Comparison of ENCODE assay signal across 1 cellular context in the genomic region with DNA sequence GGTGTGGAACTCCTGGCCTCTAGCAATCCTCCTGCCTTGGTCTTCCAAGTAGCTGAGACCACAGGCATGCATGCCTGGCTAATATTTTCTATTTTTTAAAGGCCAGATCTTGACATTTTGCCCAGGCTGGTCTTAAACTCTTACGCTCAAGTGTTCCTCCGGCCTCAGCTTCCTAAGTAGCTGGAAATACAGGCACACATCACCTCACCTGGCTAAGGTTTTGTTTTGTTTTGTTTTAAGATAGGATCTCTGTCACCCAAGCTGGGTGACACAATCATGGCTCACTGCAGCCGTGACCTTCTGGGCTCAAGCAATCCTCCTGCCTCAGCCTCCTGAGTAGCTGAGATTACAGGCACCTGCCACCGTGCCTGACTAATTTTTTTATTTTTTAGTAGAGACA.
TF ChIP-seq lines count a peak whose summit lies in the region.

No MANE protein-coding gene starts in this region.

TF ChIP-seq in IMR-90, 13 proteins besides CTCF, POLR2A, EP300 and RAD21:
- TF ChIP-seq MAZ (IDR thresholded peaks at IDR 0.05; ENCODE audit: borderline replicate concordance, low read depth, low read length) = no peak
- TF ChIP-seq BHLHE40 (IDR thresholded peaks at IDR 0.05; ENCODE audit: low read depth, low read length) = no peak
- no peak for TF ChIP-seq RFX5 (IDR thresholded peaks at IDR 0.05; ENCODE audit: low read depth, low read length)
- TF ChIP-seq MXI1 (IDR thresholded peaks at IDR 0.05; ENCODE audit: borderline replicate concordance, low read depth, low read length) = no peak
- no peak for TF ChIP-seq SMC3 (IDR thresholded peaks at IDR 0.05; ENCODE audit: low read depth, low read length)
- TF ChIP-seq FOS (IDR thresholded peaks at IDR 0.05; ENCODE audit: low read depth, low read length) = no peak
- TF ChIP-seq, protein P1, sequence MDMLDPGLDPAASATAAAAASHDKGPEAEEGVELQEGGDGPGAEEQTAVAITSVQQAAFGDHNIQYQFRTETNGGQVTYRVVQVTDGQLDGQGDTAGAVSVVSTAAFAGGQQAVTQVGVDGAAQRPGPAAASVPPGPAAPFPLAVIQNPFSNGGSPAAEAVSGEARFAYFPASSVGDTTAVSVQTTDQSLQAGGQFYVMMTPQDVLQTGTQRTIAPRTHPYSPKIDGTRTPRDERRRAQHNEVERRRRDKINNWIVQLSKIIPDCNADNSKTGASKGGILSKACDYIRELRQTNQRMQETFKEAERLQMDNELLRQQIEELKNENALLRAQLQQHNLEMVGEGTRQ (IDR thresholded peaks at IDR 0.05; ENCODE audit: low read depth, low read length) = no peak
TF ChIP-seq in IMR-90: peak in this region for 0.
